Comparison of ENCODE assay signal across 21 cellular contexts in the genomic region with DNA sequence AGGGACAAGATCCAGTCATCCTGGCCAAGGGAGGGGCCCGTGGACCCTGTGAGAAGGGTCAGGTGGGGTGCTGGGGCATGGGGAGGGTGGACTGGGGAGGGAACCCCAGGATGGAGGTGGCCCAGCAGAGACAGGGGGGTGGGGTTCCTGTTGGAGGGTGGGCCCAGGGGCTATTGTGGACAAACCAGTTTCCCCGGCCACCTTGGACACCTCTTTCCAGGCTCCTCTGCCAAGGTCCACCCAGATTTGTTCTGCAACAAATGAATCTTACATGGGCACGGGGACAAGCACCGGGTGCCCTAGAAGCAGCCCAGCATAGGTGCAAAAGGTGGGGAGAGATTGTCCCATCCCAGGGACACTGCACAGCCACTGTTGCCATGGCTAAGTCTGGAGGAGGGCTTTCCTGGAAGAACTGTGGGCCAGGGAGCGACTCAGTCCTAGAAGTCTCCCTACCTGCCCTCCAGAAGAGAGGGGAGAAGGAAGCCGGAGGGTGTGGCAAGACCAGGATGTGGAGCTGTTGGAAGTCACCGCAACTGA. TPM values are rescaled to one million over a fixed set of nuclear protein-coding genes. Genes with fewer than 3 reads are reported as not detected.
DNase-seq lines count a peak whose midpoint lies in the region; ATAC-seq and TF ChIP-seq lines count a peak whose summit lies in the region.
"Had no signal": no experiment of that assay in that cellular context is flagged by ENCODE, and none has a peak within 500 bp of the region (broad histone marks: within the 10 kb centered on the region; RNA-seq: fewer than 3 reads in every experiment).

No MANE protein-coding gene starts in this region.

- no peak overlapping the region for H2BK120ac ChIP-seq in IMR-90 (ENCODE audit: low read depth, low read length)

- H2AFZ ChIP-seq in IMR-90 (replicated peaks; ENCODE audit: low read length, poor library complexity): peak overlapping the region; percentile 32

- DNase-seq in breast epithelium (ENCODE audit: low spot score in 2 of 2) (no peak), MCF 10A (ENCODE audit: unreplicated experiment) (no peak), IMR-90 (no peak), hepatic stellate cell (ENCODE audit: low spot score) (peak; percentile 5), T-helper 17 cell (no peak), Ammon's horn (ENCODE audit: low spot score) (no peak), SKM-1 treated with dmso at 0.1 percent for 144 hours (lab: John Stamatoyannopoulos, UW; ENCODE audit: unreplicated experiment) (no peak)
- no peak for DNase-seq in activated effector memory CD4-positive, alpha-beta T cell treated with Interleukin-2 at 50 U/mL for 16 hours
- DNase-seq: GOT3, NCI-H1417, NCI-H187 treated with DMSO at 0.1 percent for 48 hours, NCI-H2171, NCI-H446 treated with DMSO at 0.1 percent for 48 hours, NCI-H748 treated with DMSO at 0.1 percent for 48 hours, PC-3, T-cell had no signal

- H3K14ac ChIP-seq in IMR-90 (replicated peaks; ENCODE audit: low read depth, low read length): no peak overlapping the region

- no peak overlapping the region for H2BK5ac ChIP-seq in IMR-90 (ENCODE audit: low read depth, low read length, poor library complexity, severe bottlenecking)

- dilution Hi-C loops in IMR-90 (cut with HindIII; ENCODE audit: low sequenced_read_pairs, unreplicated experiment): no loop called here

- no peak overlapping the region for H4K5ac ChIP-seq in IMR-90 (ENCODE audit: low read depth, low read length)

- peaks cover 7% of the 10 kb centered on the region for H3K4me1 Mint-ChIP-seq in MCF 10A (ENCODE audit: insufficient read depth, unreplicated experiment)
- peaks cover 8% of the 10 kb centered on the region for H3K4me1 Mint-ChIP-seq in T-helper 17 cell

- CTCF ChIA-PET in MCF 10A (lab: Yijun Ruan, JAX): interaction anchor here (0.6 kb wide), 1 partner anchor 73 kb away, joined by 3 read pairs; no protein-coding TSS in a partner anchor
- CTCF ChIA-PET in IMR-90 (lab: Yijun Ruan, JAX): interaction anchor here (0.7 kb wide), 1 partner anchor 36 kb away, joined by 3 read pairs; no protein-coding TSS in a partner anchor

- H2BK20ac ChIP-seq in IMR-90 (ENCODE audit: low read depth, low read length): no peak overlapping the region

- H3K9ac ChIP-seq in IMR-90 (ENCODE audit: low read depth, low read length): no peak overlapping the region

- no peak overlapping the region for H4K91ac ChIP-seq in IMR-90 (ENCODE audit: insufficient read depth, low read depth, low read length)

- no peaks in the 10 kb centered on the region for H3K79me1 ChIP-seq in IMR-90 (ENCODE audit: low read depth in 1 of 2, low read length in 2 of 2)

- H3K27ac ChIP-seq in breast epithelium (peak overlapping the region; percentile 52 to 58), IMR-90 (ENCODE audit: insufficient read depth, low read length) (no peak overlapping the region)
- H3K27ac ChIP-seq: C4-2B had no signal

- 51% methylated on average over 4 of the region's 7 CpGs; no CpG with 5 or more reads in 1 of the 2 experiments for WGBS in IMR-90 (ENCODE audit: extremely low coverage in 2 of 2, insufficient read length in 1 of 2), 2 experiments

- H2BK15ac ChIP-seq in IMR-90 (ENCODE audit: low read depth, low read length): no peak overlapping the region

- TF ChIP-seq CTCF in breast epithelium (IDR thresholded peaks at IDR 0.05) (no peak), MCF 10A (IDR thresholded peaks at IDR 0.05; ENCODE audit: unreplicated experiment) (no peak), IMR-90 (conservative IDR thresholded peaks at IDR 0.05; ENCODE audit: low read depth, low read length) (no peak)

- TF ChIP-seq POLR2A in breast epithelium (IDR thresholded peaks at IDR 0.05) (no peak), IMR-90 (IDR thresholded peaks at IDR 0.05; ENCODE audit: low read depth, low read length) (no peak)

- no peak overlapping the region for H3K4me2 ChIP-seq in IMR-90 (ENCODE audit: low read depth, low read length)

- ATAC-seq in IMR-90 (ENCODE audit: low read depth) (no peak), T-helper 17 cell (no peak)
- ATAC-seq: PC-3, T-cell had no signal

- H3K36me3 Mint-ChIP-seq in MCF 10A (ENCODE audit: insufficient read depth, unreplicated experiment) (no peaks in the 10 kb centered on the region), T-helper 17 cell (ENCODE audit: low read depth) (peaks cover 7% of the 10 kb centered on the region)
- H3K36me3 Mint-ChIP-seq: IgD-negative memory B cell, T-cell had no signal

- H3K4me3 ChIP-seq in breast epithelium: no peak overlapping the region
- no peak overlapping the region for H3K4me3 ChIP-seq in IMR-90 (ENCODE audit: insufficient read depth, low read depth, low read length)

- peak overlapping the region; percentile 61 for H2AK9ac ChIP-seq in IMR-90 (replicated peaks; ENCODE audit: low read depth, low read length, poor library complexity)

- no peak overlapping the region for H4K8ac ChIP-seq in IMR-90 (ENCODE audit: low read depth in 2 of 2, low read length in 2 of 2)

- no peak overlapping the region for H2AK5ac ChIP-seq in IMR-90 (ENCODE audit: low read depth, low read length)

- no peak overlapping the region for H3K56ac ChIP-seq in IMR-90 (ENCODE audit: extremely low read depth, insufficient read depth, low read length)

- H3K4me3 Mint-ChIP-seq in MCF 10A (ENCODE audit: unreplicated experiment) (no peak overlapping the region), T-helper 17 cell (no peak overlapping the region)
- H3K4me3 Mint-ChIP-seq: IgD-negative memory B cell, T-cell had no signal

- H3K27ac Mint-ChIP-seq in MCF 10A (ENCODE audit: low read depth, unreplicated experiment) (no peak overlapping the region), T-helper 17 cell (no peak overlapping the region)
- H3K27ac Mint-ChIP-seq: IgD-negative memory B cell had no signal

- H3K27me3 Mint-ChIP-seq in MCF 10A (ENCODE audit: insufficient read depth, unreplicated experiment) (peaks cover 55% of the 10 kb centered on the region), T-helper 17 cell (peaks cover 68% of the 10 kb centered on the region)

- no peaks in the 10 kb centered on the region for H3K9me3 Mint-ChIP-seq in MCF 10A (ENCODE audit: unreplicated experiment)
- H3K9me3 Mint-ChIP-seq: IgD-negative memory B cell, T-cell had no signal

- in situ Hi-C loops in IMR-90 (cut with MboI; ENCODE audit: low sequenced_read_pairs): no loop called here

- no peak overlapping the region for H3K18ac ChIP-seq in IMR-90 (ENCODE audit: low read depth, low read length)

- no peaks in the 10 kb centered on the region for H4K20me1 ChIP-seq in IMR-90 (ENCODE audit: insufficient read depth, low read length)

- intact Hi-C loops in breast epithelium (cut with DNase I; ENCODE audit: low total_unique reads): no loop called here
- intact Hi-C loops in MCF 10A (cut with micrococcal nuclease): loop anchor here (10.0 kb wide), 1 partner anchor 177 kb away; no protein-coding TSS in a partner anchor
- intact Hi-C loops in IMR-90 (cut with micrococcal nuclease): no loop called here

- H3K36me3 ChIP-seq in breast epithelium (no peaks in the 10 kb centered on the region), IMR-90 (ENCODE audit: control insufficient read depth, insufficient read depth, low read length) (no peaks in the 10 kb centered on the region)

- H3K4ac ChIP-seq in IMR-90 (ENCODE audit: low read depth, low read length): no peak overlapping the region

- POLR2A ChIA-PET in MCF 10A (lab: Yijun Ruan, JAX) (no interaction called here), IMR-90 (lab: Charles Lee; ENCODE audit: unreplicated experiment) (no interaction called here)

- H3K9me3 ChIP-seq in breast epithelium (no peaks in the 10 kb centered on the region), IMR-90 (ENCODE audit: control insufficient read depth, insufficient read depth, low read length) (no peaks in the 10 kb centered on the region), T-helper 17 cell (ENCODE audit: control insufficient read depth, low read length, poor library complexity, severe bottlenecking) (no peaks in the 10 kb centered on the region)

- TF ChIP-seq RAD21 in IMR-90 (IDR thresholded peaks at IDR 0.05; ENCODE audit: low read length): no peak

- BruUV-seq in MCF 10A (replicated peaks; lab: Mats Ljungman, UMichigan) (no TSS peak), IMR-90 (replicated peaks; lab: Mats Ljungman, UMichigan) (no TSS peak)

- H3K23ac ChIP-seq in IMR-90 (ENCODE audit: low read depth, low read length): no peak overlapping the region

- peaks cover 6 to 29% of the 10 kb centered on the region in 2 donors for H3K27me3 ChIP-seq in breast epithelium
- peaks cover 53% of the 10 kb centered on the region for H3K27me3 ChIP-seq in IMR-90 (ENCODE audit: control insufficient read depth, insufficient read depth, low read length)

- H3K9me1 ChIP-seq in IMR-90 (ENCODE audit: insufficient read depth, low read length): no peaks in the 10 kb centered on the region; the same call in 1 of the 2 replicates

- H3K4me1 ChIP-seq in breast epithelium: peaks cover 0 to 11% of the 10 kb centered on the region in 2 donors
- peaks cover 5% of the 10 kb centered on the region for H3K4me1 ChIP-seq in IMR-90 (ENCODE audit: control insufficient read depth, insufficient read depth, low read length)

TF ChIP-seq in IMR-90, 13 proteins besides CTCF, POLR2A, EP300 and RAD21 (continues in another document):
- no peak for TF ChIP-seq FOS (IDR thresholded peaks at IDR 0.05; ENCODE audit: low read depth, low read length)
- TF ChIP-seq SMC3 (IDR thresholded peaks at IDR 0.05; ENCODE audit: low read depth, low read length): no peak
- TF ChIP-seq MAZ (IDR thresholded peaks at IDR 0.05; ENCODE audit: borderline replicate concordance, low read depth, low read length): no peak
- TF ChIP-seq, protein P1, sequence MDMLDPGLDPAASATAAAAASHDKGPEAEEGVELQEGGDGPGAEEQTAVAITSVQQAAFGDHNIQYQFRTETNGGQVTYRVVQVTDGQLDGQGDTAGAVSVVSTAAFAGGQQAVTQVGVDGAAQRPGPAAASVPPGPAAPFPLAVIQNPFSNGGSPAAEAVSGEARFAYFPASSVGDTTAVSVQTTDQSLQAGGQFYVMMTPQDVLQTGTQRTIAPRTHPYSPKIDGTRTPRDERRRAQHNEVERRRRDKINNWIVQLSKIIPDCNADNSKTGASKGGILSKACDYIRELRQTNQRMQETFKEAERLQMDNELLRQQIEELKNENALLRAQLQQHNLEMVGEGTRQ (IDR thresholded peaks at IDR 0.05; ENCODE audit: low read depth, low read length): no peak

RNA-seq across cellular contexts. Expression of a gene that starts 2.2 kb away (rescaled TPM):
- 1 to 10 TPM in 1 of 3 donors, under 1 TPM in 1, not detected in 1; 0.66 to 7.9 TPM for total RNA-seq in breast epithelium
- total RNA-seq in MCF 10A (2022): not detected in 2 replicates
- not detected in 2 replicates for total RNA-seq in IMR-90 (2012; rRNA removed)
- not detected in 2 replicates for polyA plus RNA-seq in IMR-90 (2012; rRNA removed)
- polyA plus RNA-seq in IMR-90 (2012; cell fraction: cytosol; rRNA removed): not detected in 2 replicates
- under 0.01 and 0.22 TPM in 2 replicates for polyA plus RNA-seq in IMR-90 (2012; cell fraction: nucleus; rRNA removed; ENCODE audit: low replicate concordance)
- total RNA-seq in T-helper 17 cell: not detected
- total RNA-seq: HT-29, LHCN-M2, SK-MEL-5 had no signal
- polyA plus RNA-seq: IgD-negative memory B cell had no signal

RNA-seq across cellular contexts. Expression of a gene that starts 57.6 kb away (rescaled TPM):
- total RNA-seq in breast epithelium: 100 to 1,000 TPM in 1 of 3 donors, 10 to 100 TPM in 2; 26.4 to 141 (median 64.1) TPM
- 1.1 and 1.5 TPM in 2 replicates for total RNA-seq in MCF 10A (2022)
- total RNA-seq in IMR-90 (2012; rRNA removed): 3.2 and 3.9 TPM in 2 replicates
- polyA plus RNA-seq in IMR-90 (2012; rRNA removed): 5.5 and 5.7 TPM in 2 replicates
- 5.6 and 7.9 TPM in 2 replicates for polyA plus RNA-seq in IMR-90 (2012; cell fraction: cytosol; rRNA removed)
- 4.6 and 5.2 TPM in 2 replicates for polyA plus RNA-seq in IMR-90 (2012; cell fraction: nucleus; rRNA removed; ENCODE audit: low replicate concordance)
- 10 to 100 TPM; 12.2 to 22.1 TPM for total RNA-seq in T-helper 17 cell
- total RNA-seq: HT-29, LHCN-M2 had no signal
